ENCODE assay signal across 8 cellular contexts in the genomic region with DNA sequence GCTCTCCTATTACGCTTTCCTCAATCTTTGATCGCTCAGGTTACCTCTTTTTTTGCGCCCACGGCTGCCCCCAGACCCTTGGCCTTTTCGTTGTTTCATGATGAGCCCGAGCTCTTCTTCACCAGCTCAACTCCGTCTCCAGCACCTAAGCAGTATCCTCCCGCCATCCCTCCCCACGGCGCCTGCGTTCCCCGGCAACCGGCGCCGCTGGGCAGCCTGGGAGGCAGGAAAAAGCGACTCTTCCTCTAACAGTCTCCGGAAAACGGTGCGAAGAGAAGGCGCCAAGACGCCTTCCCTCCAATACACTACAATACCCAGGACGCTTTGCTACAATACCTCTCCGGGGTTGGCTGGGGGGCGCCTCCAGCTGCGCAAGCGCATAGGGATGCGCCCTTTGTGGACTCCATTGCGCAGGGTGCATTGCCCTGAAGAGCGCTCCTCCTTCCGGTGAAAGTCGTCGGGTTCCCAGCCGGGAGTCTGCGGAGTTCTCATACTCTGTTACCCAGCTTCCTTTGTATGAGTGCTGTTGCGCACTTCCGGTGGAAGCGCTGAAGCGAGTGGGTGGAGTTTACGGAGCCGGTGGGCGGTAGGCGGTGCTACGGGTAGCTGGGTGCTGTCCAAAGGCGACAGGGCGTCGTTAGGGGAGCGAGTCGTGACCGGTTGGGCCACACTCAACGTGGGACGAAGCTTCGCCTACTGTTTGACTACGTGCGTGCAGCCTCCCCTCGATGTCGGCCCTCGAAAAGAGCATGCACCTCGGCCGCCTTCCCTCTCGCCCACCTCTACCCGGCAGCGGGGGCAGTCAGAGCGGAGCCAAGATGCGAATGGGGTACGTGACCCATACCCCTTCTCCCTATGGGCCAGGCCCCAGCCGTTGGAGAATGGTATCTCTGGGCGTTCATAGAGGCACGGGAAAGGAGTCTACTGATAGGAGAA. TPM values are rescaled to one million over a fixed set of nuclear protein-coding genes. Genes with fewer than 3 reads are reported as not detected.
DNase-seq lines count a peak whose midpoint lies in the region; ATAC-seq, FAIRE-seq and TF ChIP-seq lines count a peak whose summit lies in the region.

Gene C2CD3, minus strand, starts transcription at position 309 of the 936 bp plus-strand sequence. Its CDS starts 210 bp downstream, at position 99.
Gene PPME1, plus strand, starts transcription at position 596 of the 936 bp plus-strand sequence. Its CDS starts 133 bp downstream, at position 729.

- in situ Hi-C loops in Caki2 (cut with HindIII; ENCODE audit: low pct_unique_long_range_greater_than_20kb, low sequenced_read_pairs): no loop called here

- no peaks in the 10 kb centered on the region for H3K27me3 ChIP-seq in H1 (replicated peaks in 1 of 4; ENCODE audit: control insufficient read depth in 3 of 4, extremely low read depth in 1 of 4, insufficient read depth in 3 of 4, low read length in 3 of 4)

- no peaks in the 10 kb centered on the region for H4K20me1 ChIP-seq in H1 (replicated peaks in 1 of 2; ENCODE audit: control insufficient read depth in 1 of 2, insufficient read depth in 2 of 2, low read length in 2 of 2)

- H3K4me2 ChIP-seq in H1 (ENCODE audit: insufficient read depth in 1 of 2, low read depth in 2 of 2, low read length in 2 of 2): peak within 1 kb of the TSS; percentile 86 to 99

- no peak for TF ChIP-seq RAD21 in H1 (IDR thresholded peaks at IDR 0.05 in 1 of 2, conservative IDR thresholded peaks at IDR 0.05 in 1 of 2; ENCODE audit: low read depth in 2 of 2, low read length in 2 of 2)

- peak within 1 kb of the TSS; percentile 92 for H2AFZ ChIP-seq in H1 (ENCODE audit: low read length)

- H2BK15ac ChIP-seq in H1 (ENCODE audit: low read length): peak within 1 kb of the TSS; percentile 6; the same call in 1 of the 2 replicates

- peak within 1 kb of the TSS; percentile 83; the same call in 1 of the 2 replicates for H4K8ac ChIP-seq in H1 (ENCODE audit: extremely low read depth, insufficient read depth, low read length)

- no peak for TF ChIP-seq EP300 in H1 (IDR thresholded peaks at IDR 0.05; ENCODE audit: borderline replicate concordance in 1 of 2, low read depth in 2 of 2, low read length in 2 of 2)

- no peaks in the 10 kb centered on the region; the same call in 1 of the 2 replicates for H3K79me1 ChIP-seq in H1 (ENCODE audit: low read depth, low read length)

- peak within 1 kb of the TSS; percentile 89 for H2BK5ac ChIP-seq in H1 (ENCODE audit: low read depth, low read length)

- POLR2A ChIA-PET in H1 (lab: Charles Lee; ENCODE audit: partially characterized antibody): interaction anchor here (0.7 to 3.3 kb wide), 8 partner anchors 9 to 324 kb away, joined by 3 to 18 read pairs (median 4); no protein-coding TSS in a partner anchor

- no peaks in the 10 kb centered on the region for H3K27me3 Mint-ChIP-seq in memory B cell

- no peak within 1 kb of the TSS for H4K91ac ChIP-seq in H1 (replicated peaks; ENCODE audit: insufficient read length, low read length)

- no peak within 1 kb of the TSS for H3K4ac ChIP-seq in H1 (replicated peaks; ENCODE audit: insufficient read length, low read depth, low read length)

- H3K23ac ChIP-seq in H1 (ENCODE audit: insufficient read length): no peak within 1 kb of the TSS

- CTCF ChIA-PET in H1 (lab: Charles Lee; ENCODE audit: partially characterized antibody): interaction anchor here (0.7 to 1.7 kb wide), 3 partner anchors 22 to 59 kb away, joined by 3 to 5 read pairs (median 3); no protein-coding TSS in a partner anchor

- H3K9ac ChIP-seq in H1 (replicated peaks in 1 of 4; ENCODE audit: extremely low read depth in 1 of 4, low read depth in 3 of 4, low read length in 3 of 4): peak within 1 kb of the TSS; percentile 64 to 97 (median 73)

- no peak within 1 kb of the TSS for H2AK5ac ChIP-seq in H1 (ENCODE audit: low read depth, low read length)

- H3K4me1 Mint-ChIP-seq in memory B cell: peaks cover 5% of the 10 kb centered on the region

- whole genome bisulfite sequencing in H1 (ENCODE audit: extremely low coverage in 1 of 2, insufficient coverage in 1 of 2, insufficient read length in 1 of 2, insufficient replicate concordance in 2 of 2, low coverage in 1 of 2, low lambda C conversion rate in 2 of 2, missing lambda C conversion rate in 1 of 2), 2 experiments: 2% methylated on average over 63 of the region's 68 CpGs; no CpG with 5 or more reads in 1 of the 2 experiments

- H3K14ac ChIP-seq in H1 (ENCODE audit: insufficient read length): no peak within 1 kb of the TSS

- H4K5ac ChIP-seq in H1 (ENCODE audit: insufficient read length, low read depth, low read length): peak within 1 kb of the TSS; percentile 65

- no peaks in the 10 kb centered on the region for H3K9me3 Mint-ChIP-seq in memory B cell

- no peak within 1 kb of the TSS for H3K4me3 Mint-ChIP-seq in memory B cell

- FAIRE-seq in HTR-8/SVneo (lab: Jason Lieb, UNC) (peak; percentile 99), H1 (lab: Jason Lieb, UNC) (peak; percentile 79)

- peak within 1 kb of the TSS; percentile 75 to 90 (median 78) for H3K4me3 ChIP-seq in H1 (ENCODE audit: extremely low read depth in 1 of 4, insufficient read depth in 2 of 4, low read depth in 3 of 4, low read length in 4 of 4)

- peak within 1 kb of the TSS; percentile 33 for H3K56ac ChIP-seq in H1 (replicated peaks; ENCODE audit: insufficient read length, low read depth, low read length)

- no peaks in the 10 kb centered on the region for H3K9me3 ChIP-seq in H1 (ENCODE audit: insufficient read depth in 2 of 2, low read depth in 1 of 2, low read length in 1 of 2)

- TF ChIP-seq POLR2A in H1 (IDR thresholded peaks at IDR 0.05; ENCODE audit: control extremely low read depth in 1 of 2, low read depth in 2 of 2, low read length in 2 of 2): peak in 1 of 2 experiments; percentile 88; a peak in 2 of 3 replicates

- peak within 1 kb of the TSS; percentile 76 for H3K27ac ChIP-seq in H1 (ENCODE audit: low read depth, low read length)

- ATAC-seq in GM21381 (IDR thresholded peaks at IDR 0.05; ENCODE audit: unreplicated experiment) (peak; percentile 92), memory B cell (ENCODE audit: low read depth) (peak; percentile 93)

- peaks cover 5% of the 10 kb centered on the region for H3K36me3 Mint-ChIP-seq in memory B cell

- H2BK12ac ChIP-seq in H1 (ENCODE audit: low read depth, low read length): peak within 1 kb of the TSS; percentile 27; the same call in 1 of the 2 replicates

- H2BK20ac ChIP-seq in H1 (ENCODE audit: low read length): no peak within 1 kb of the TSS

- H3K36me3 ChIP-seq in H1 (ENCODE audit: control insufficient read depth in 2 of 4, insufficient read depth in 4 of 4, low read length in 3 of 4): peaks cover 2 to 13% (median 7%) of the 10 kb centered on the region in 4 experiments; a peak in 4 of 8 replicates

- H3K27ac Mint-ChIP-seq in memory B cell: no peak within 1 kb of the TSS

- peak; percentile 8 to 31 (median 27); a peak in 3 of 4 replicates for TF ChIP-seq CTCF in H1 (IDR thresholded peaks at IDR 0.05; ENCODE audit: control extremely low read depth in 1 of 3, insufficient read depth in 1 of 3, low read depth in 1 of 3, low read length in 3 of 3)

- peaks cover 14% of the 10 kb centered on the region for H3K23me2 ChIP-seq in H1 (ENCODE audit: low read depth, low read length)

- H2BK120ac ChIP-seq in H1 (replicated peaks; ENCODE audit: low read depth, low read length): no peak within 1 kb of the TSS

- DNase-seq in Caki2 (ENCODE audit: low read depth) (peak; percentile 99), HTR-8/SVneo (ENCODE audit: insufficient read length, low spot score) (peak; percentile 98), NOMO-1 treated with DMSO at 0.1 percent for 48 hours (lab: John Stamatoyannopoulos, UW; ENCODE audit: unreplicated experiment) (peak; percentile 100), H1 (ENCODE audit: low read depth in 1 of 2, low spot score in 2 of 2) (peak; percentile 91 to 98), memory B cell (ENCODE audit: low spot score in 2 of 2) (peak; percentile 88 to 94)
- peak; percentile 93 to 96 for DNase-seq in activated CD8-positive, alpha-beta memory T cell treated with anti-CD3 and anti-CD28 coated beads for 4 hours (ENCODE audit: low read depth in 2 of 2)
- peak; percentile 92 for DNase-seq in stimulated activated CD8-positive, alpha-beta memory T cell treated with anti-CD3 and anti-CD28 coated beads, Interleukin-12 subunit alpha, Interleukin-12 subunit beta, amount 100 ng/mL, for 24 hours (ENCODE audit: extremely low read depth)

- peak within 1 kb of the TSS; percentile 55; the same call in 1 of the 2 replicates for H3K18ac ChIP-seq in H1 (ENCODE audit: extremely low read depth, low read length)

- H3K4me1 ChIP-seq in H1 (replicated peaks in 1 of 4; ENCODE audit: control insufficient read depth in 3 of 4, insufficient read depth in 4 of 4, low read length in 3 of 4): peaks cover 2 to 7% (median 4%) of the 10 kb centered on the region in 4 experiments; a peak in 3 of 7 replicates

- peaks cover 6 to 48% of the 10 kb centered on the region in 2 experiments; a peak in 3 of 4 replicates for H3K79me2 ChIP-seq in H1 (ENCODE audit: control insufficient read depth in 1 of 2, insufficient read depth in 2 of 2, low read length in 2 of 2)

TF ChIP-seq in H1, 55 proteins besides CTCF, POLR2A, EP300 and RAD21 (continues in another document):
- no peak for TF ChIP-seq TEAD4 (IDR thresholded peaks at IDR 0.05; ENCODE audit: low read depth, low read length)

RNA-seq across cellular contexts. Expression of gene C2CD3, which starts in this region (rescaled TPM):
- total RNA-seq in Caki2 (2014; rRNA removed; shearing (Covaris generic); ENCODE audit: low replicate concordance): 28.4 and 32.4 TPM in 2 replicates
- 28.7 and 29.1 TPM in 2 replicates for total RNA-seq in H1 (2021; fragmentation: NEBNext Ultra II Directional; extraction: Animal tissue kit (Norgen Biotek cat#: 25700))
- 10.3 and 11.0 TPM in 2 replicates for polyA plus RNA-seq in H1 (2011; rRNA removed)
- 10.8 TPM for polyA plus RNA-seq in H1 (2011; cell fraction: cytosol; rRNA removed)
- 19.2 TPM for polyA plus RNA-seq in H1 (2011; cell fraction: nucleus; rRNA removed)
- polyA plus RNA-seq in H1 (2012, experiment 1 of 2): 13.3 to 20.5 TPM (median 18.6 TPM) in 4 replicates
- polyA plus RNA-seq in H1 (2012, experiment 2 of 2): 2.6 TPM
- 11.8 TPM for polyA plus RNA-seq in H1 (2013, experiment 1 of 2)
- 9.9 TPM for polyA plus RNA-seq in H1 (2013, experiment 2 of 2)
- 53.0 and 60.2 TPM in 2 replicates for polyA minus RNA-seq in H1 (2011; rRNA and poly(A)+ RNA removed)
- 23.8 TPM for polyA minus RNA-seq in H1 (2011; cell fraction: cytosol; rRNA and poly(A)+ RNA removed)
- 42.6 TPM for polyA minus RNA-seq in H1 (2011; cell fraction: nucleus; rRNA and poly(A)+ RNA removed)

RNA-seq across cellular contexts. Expression of gene PPME1, which starts in this region (rescaled TPM):
- total RNA-seq in Caki2 (2014; rRNA removed; shearing (Covaris generic); ENCODE audit: low replicate concordance): 92.8 and 103 TPM in 2 replicates
- 58.9 and 64.5 TPM in 2 replicates for total RNA-seq in H1 (2021; fragmentation: NEBNext Ultra II Directional; extraction: Animal tissue kit (Norgen Biotek cat#: 25700))
- 55.1 and 66.8 TPM in 2 replicates for polyA plus RNA-seq in H1 (2011; rRNA removed)
- 46.8 TPM for polyA plus RNA-seq in H1 (2011; cell fraction: cytosol; rRNA removed)
- polyA plus RNA-seq in H1 (2011; cell fraction: nucleus; rRNA removed): 86.4 TPM
- polyA plus RNA-seq in H1 (2012, experiment 1 of 2): 39.1 to 43.6 TPM (median 40.1 TPM) in 4 replicates
- polyA plus RNA-seq in H1 (2012, experiment 2 of 2): 37.3 TPM
- polyA plus RNA-seq in H1 (2013, experiment 1 of 2): 49.0 TPM
- 53.0 TPM for polyA plus RNA-seq in H1 (2013, experiment 2 of 2)
- 42.5 and 56.3 TPM in 2 replicates for polyA minus RNA-seq in H1 (2011; rRNA and poly(A)+ RNA removed)
- polyA minus RNA-seq in H1 (2011; cell fraction: cytosol; rRNA and poly(A)+ RNA removed): 44.9 TPM
- 82.8 TPM for polyA minus RNA-seq in H1 (2011; cell fraction: nucleus; rRNA and poly(A)+ RNA removed)

Comparison
In these comparisons a context has a peak if more than half of its experiments do, and no peak if none do; other contexts are left out.
1. Peak in every context shown above with its lines: DNase-seq, ATAC-seq, H3K4me3 ChIP-seq and H3K27ac ChIP-seq.